In the genomic region with DNA sequence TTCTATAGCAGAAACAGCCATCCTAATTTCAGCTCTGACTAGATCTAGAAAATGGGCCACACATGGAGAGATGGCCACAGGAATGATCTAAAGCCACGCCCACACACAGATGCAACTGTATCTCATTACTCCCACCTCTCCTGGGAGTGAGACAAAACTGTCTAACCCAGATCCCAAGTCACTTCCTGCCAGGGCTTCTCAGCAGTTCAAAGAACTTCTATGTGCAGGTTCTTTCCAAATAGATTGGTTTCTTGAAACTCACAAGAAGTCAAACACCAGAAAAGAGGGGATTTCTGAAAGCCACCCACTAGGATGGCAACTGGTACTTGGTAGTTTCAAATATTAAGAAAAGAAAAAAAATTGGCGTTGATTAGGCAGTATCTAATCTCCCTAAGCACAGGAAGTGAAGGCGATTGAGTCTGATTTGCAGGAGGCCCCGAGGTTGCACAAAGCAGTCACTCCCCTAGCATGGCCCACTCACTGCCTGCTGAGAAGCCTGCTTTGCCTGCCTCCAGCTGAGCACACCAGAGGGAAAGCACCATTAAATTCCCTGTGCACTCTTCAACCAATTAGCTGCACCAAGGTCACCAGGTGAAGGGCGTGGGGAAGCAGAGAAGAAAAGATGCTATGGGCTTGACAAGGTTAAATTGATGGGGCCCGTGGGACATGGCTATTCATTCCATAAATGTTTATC, we compare ENCODE assay signal across 9 cellular contexts. TPM values are rescaled to one million over a fixed set of nuclear protein-coding genes. Genes with fewer than 3 reads are reported as not detected.
DNase-seq lines count a peak whose midpoint lies in the region; ATAC-seq and TF ChIP-seq lines count a peak whose summit lies in the region.
"Had no signal": no experiment of that assay in that cellular context is flagged by ENCODE, and none has a peak within 500 bp of the region (broad histone marks: within the 10 kb centered on the region; RNA-seq: fewer than 3 reads in every experiment).

No MANE protein-coding gene starts in this region.

- no peak overlapping the region for H2BK120ac ChIP-seq in IMR-90 (ENCODE audit: low read depth, low read length)

- H4K20me1 ChIP-seq in IMR-90 (ENCODE audit: insufficient read depth, low read length): no peaks in the 10 kb centered on the region

- no peaks in the 10 kb centered on the region for H3K79me1 ChIP-seq in IMR-90 (ENCODE audit: low read depth in 1 of 2, low read length in 2 of 2)

- H4K91ac ChIP-seq in IMR-90 (ENCODE audit: insufficient read depth, low read depth, low read length): no peak overlapping the region

- no peak overlapping the region for H3K4ac ChIP-seq in IMR-90 (ENCODE audit: low read depth, low read length)

- no peak overlapping the region for H2BK15ac ChIP-seq in IMR-90 (ENCODE audit: low read depth, low read length)

- no peak overlapping the region for H3K4me2 ChIP-seq in IMR-90 (ENCODE audit: low read depth, low read length)

- H3K4me1 ChIP-seq in IMR-90 (ENCODE audit: control insufficient read depth, insufficient read depth, low read length) (no peaks in the 10 kb centered on the region), spleen (peaks cover 0 to 29% (median 13%) of the 10 kb centered on the region in 6 donors), sigmoid colon (no peaks in the 10 kb centered on the region)
- H3K4me1 ChIP-seq: psoas muscle had no signal

- H3K9ac ChIP-seq in IMR-90 (ENCODE audit: low read depth, low read length): no peak overlapping the region

- DNase-seq in GM06990 (ENCODE audit: extremely low read depth, insufficient read length): peak; percentile 62
- DNase-seq in IMR-90: peak; percentile 77
- DNase-seq in T-helper 2 cell: peak in 4 of 5 experiments; percentile 20 to 69 (median 50)
- peak; percentile 25 for DNase-seq in effector CD4-positive, alpha-beta T cell
- DNase-seq in spleen: peak; percentile 63
- no peak for DNase-seq in sigmoid colon
- no peak for DNase-seq in DMS79 treated with DMSO at 0.1 percent for 48 hours (lab: John Stamatoyannopoulos, UW)
- DNase-seq: psoas muscle had no signal

- ATAC-seq in GM21576 (IDR thresholded peaks at IDR 0.05; ENCODE audit: unreplicated experiment) (peak; percentile 66), IMR-90 (ENCODE audit: low read depth) (peak; percentile 74)

- TF ChIP-seq POLR2A in IMR-90 (IDR thresholded peaks at IDR 0.05; ENCODE audit: low read depth, low read length) (no peak), spleen (IDR thresholded peaks at IDR 0.05) (no peak), sigmoid colon (IDR thresholded peaks at IDR 0.05) (no peak)

- TF ChIP-seq CTCF in GM06990 (IDR thresholded peaks at IDR 0.05; ENCODE audit: insufficient read depth, low read length, poor library complexity, severe bottlenecking) (no peak), IMR-90 (conservative IDR thresholded peaks at IDR 0.05; ENCODE audit: low read depth, low read length) (no peak), spleen (IDR thresholded peaks at IDR 0.05 in 8 of 11, conservative IDR thresholded peaks at IDR 0.05 in 3 of 11) (no peak), sigmoid colon (IDR thresholded peaks at IDR 0.05) (no peak)

- no peaks in the 10 kb centered on the region for H3K27me3 ChIP-seq in GM06990 (replicated peaks; ENCODE audit: control insufficient read depth, insufficient read depth, low read length)
- no peaks in the 10 kb centered on the region for H3K27me3 ChIP-seq in IMR-90 (ENCODE audit: control insufficient read depth, insufficient read depth, low read length)
- no peaks in the 10 kb centered on the region for H3K27me3 ChIP-seq in spleen (replicated peaks in 1 of 7)
- no peaks in the 10 kb centered on the region for H3K27me3 ChIP-seq in sigmoid colon

- H3K18ac ChIP-seq in IMR-90 (ENCODE audit: low read depth, low read length): no peak overlapping the region

- BruUV-seq in IMR-90 (replicated peaks; lab: Mats Ljungman, UMichigan): no TSS peak

- H3K14ac ChIP-seq in IMR-90 (replicated peaks; ENCODE audit: low read depth, low read length): no peak overlapping the region

- CTCF ChIA-PET in IMR-90 (lab: Yijun Ruan, JAX): no interaction called here

- no peak overlapping the region for H3K56ac ChIP-seq in IMR-90 (ENCODE audit: extremely low read depth, insufficient read depth, low read length)

- 80% methylated on average over 1 of the region's 6 CpGs; no CpG with 5 or more reads in 1 of the 2 experiments for WGBS in IMR-90 (ENCODE audit: extremely low coverage in 2 of 2, insufficient read length in 1 of 2), 2 experiments
- WGBS in spleen, 5 donors: 30 to 37% (median 35%) methylated on average over 6 of the region's 6 CpGs
- WGBS in sigmoid colon, 2 donors: 51 to 71% methylated on average over 6 of the region's 6 CpGs

- no peak overlapping the region for H4K5ac ChIP-seq in IMR-90 (ENCODE audit: low read depth, low read length)

- no peaks in the 10 kb centered on the region for H3K9me3 ChIP-seq in IMR-90 (ENCODE audit: control insufficient read depth, insufficient read depth, low read length)
- no peaks in the 10 kb centered on the region for H3K9me3 ChIP-seq in spleen
- H3K9me3 ChIP-seq in sigmoid colon: no peaks in the 10 kb centered on the region
- H3K9me3 ChIP-seq: psoas muscle had no signal

- in situ Hi-C loops in IMR-90 (cut with MboI; ENCODE audit: low sequenced_read_pairs): no loop called here

- H4K8ac ChIP-seq in IMR-90 (ENCODE audit: low read depth in 2 of 2, low read length in 2 of 2): peak overlapping the region in 1 of 2 experiments; percentile 34; a peak in 1 of 4 replicates

- H3K4me3 ChIP-seq in GM06990 (replicated peaks; ENCODE audit: low read depth, low read length) (no peak overlapping the region), IMR-90 (ENCODE audit: insufficient read depth, low read depth, low read length) (no peak overlapping the region), spleen (no peak overlapping the region), sigmoid colon (no peak overlapping the region)
- H3K4me3 ChIP-seq: psoas muscle had no signal

- H3K27ac ChIP-seq in IMR-90 (ENCODE audit: insufficient read depth, low read length): no peak overlapping the region
- peak overlapping the region in 7 of 8 donors; percentile 24 to 63 (median 44) for H3K27ac ChIP-seq in spleen
- H3K27ac ChIP-seq in sigmoid colon: no peak overlapping the region
- H3K27ac ChIP-seq: psoas muscle had no signal

- no peaks in the 10 kb centered on the region; the same call in 1 of the 2 replicates for H3K9me1 ChIP-seq in IMR-90 (ENCODE audit: insufficient read depth, low read length)

- dilution Hi-C loops in IMR-90 (cut with HindIII; ENCODE audit: low sequenced_read_pairs, unreplicated experiment): no loop called here

- intact Hi-C loops in IMR-90 (cut with micrococcal nuclease) (no loop called here), spleen (cut with DNase I; ENCODE audit: low total_unique reads) (no loop called here), sigmoid colon (cut with DNase I) (no loop called here)

- no peak for TF ChIP-seq EP300 in sigmoid colon (IDR thresholded peaks at IDR 0.05)

- no peak overlapping the region for H3K23ac ChIP-seq in IMR-90 (ENCODE audit: low read depth, low read length)

- no peak overlapping the region for H2BK20ac ChIP-seq in IMR-90 (ENCODE audit: low read depth, low read length)

- peaks cover 1% of the 10 kb centered on the region for H3K36me3 ChIP-seq in GM06990 (ENCODE audit: control insufficient read depth, insufficient read depth, low read length)
- H3K36me3 ChIP-seq in IMR-90 (ENCODE audit: control insufficient read depth, insufficient read depth, low read length): no peaks in the 10 kb centered on the region; the same call in 1 of the 2 replicates
- peaks cover 0 to 25% (median 2%) of the 10 kb centered on the region in 6 donors for H3K36me3 ChIP-seq in spleen
- H3K36me3 ChIP-seq in sigmoid colon: peaks cover 0 to 12% (median 0%) of the 10 kb centered on the region in 4 donors

- no peak overlapping the region for H2AK5ac ChIP-seq in IMR-90 (ENCODE audit: low read depth, low read length)

- peak overlapping the region; percentile 80 for H2AK9ac ChIP-seq in IMR-90 (replicated peaks; ENCODE audit: low read depth, low read length, poor library complexity)

- peak overlapping the region; percentile 58 for H2AFZ ChIP-seq in IMR-90 (replicated peaks; ENCODE audit: low read length, poor library complexity)

- TF ChIP-seq RAD21 in IMR-90 (IDR thresholded peaks at IDR 0.05; ENCODE audit: low read length): no peak

- H2BK5ac ChIP-seq in IMR-90 (ENCODE audit: low read depth, low read length, poor library complexity, severe bottlenecking): no peak overlapping the region

- POLR2A ChIA-PET in IMR-90 (lab: Charles Lee; ENCODE audit: unreplicated experiment): no interaction called here

TF ChIP-seq in IMR-90, 13 proteins besides CTCF, POLR2A, EP300 and RAD21 (continues in another document):
- TF ChIP-seq USF2 (IDR thresholded peaks at IDR 0.05; ENCODE audit: low read depth, low read length) (no peak), SMC3 (IDR thresholded peaks at IDR 0.05; ENCODE audit: low read depth, low read length) (no peak), RFX5 (IDR thresholded peaks at IDR 0.05; ENCODE audit: low read depth, low read length) (no peak), NFE2L2 (IDR thresholded peaks at IDR 0.05; ENCODE audit: low read depth, low read length) (no peak), CEBPB (IDR thresholded peaks at IDR 0.05; ENCODE audit: low read depth, low read length) (no peak), MAFK (IDR thresholded peaks at IDR 0.05; ENCODE audit: low read depth, low read length) (no peak)
- TF ChIP-seq, protein P1, sequence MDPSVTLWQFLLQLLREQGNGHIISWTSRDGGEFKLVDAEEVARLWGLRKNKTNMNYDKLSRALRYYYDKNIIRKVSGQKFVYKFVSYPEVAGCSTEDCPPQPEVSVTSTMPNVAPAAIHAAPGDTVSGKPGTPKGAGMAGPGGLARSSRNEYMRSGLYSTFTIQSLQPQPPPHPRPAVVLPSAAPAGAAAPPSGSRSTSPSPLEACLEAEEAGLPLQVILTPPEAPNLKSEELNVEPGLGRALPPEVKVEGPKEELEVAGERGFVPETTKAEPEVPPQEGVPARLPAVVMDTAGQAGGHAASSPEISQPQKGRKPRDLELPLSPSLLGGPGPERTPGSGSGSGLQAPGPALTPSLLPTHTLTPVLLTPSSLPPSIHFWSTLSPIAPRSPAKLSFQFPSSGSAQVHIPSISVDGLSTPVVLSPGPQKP (IDR thresholded peaks at IDR 0.05; ENCODE audit: borderline replicate concordance, low read depth, low read length): no peak

RNA-seq across cellular contexts. Expression of gene PAPOLG, which starts 51.1 kb away (rescaled TPM):
- total RNA-seq in IMR-90 (2012; rRNA removed) (12.4 and 17.5 TPM in 2 replicates), spleen (10 to 100 TPM; 19.8 to 27.9 (median 22.2) TPM), sigmoid colon (10 to 100 TPM; 10.7 to 16.1 (median 14.0) TPM)
- polyA plus RNA-seq in IMR-90 (2012; rRNA removed) (3.4 and 3.5 TPM in 2 replicates), spleen (1 to 10 TPM; 4.2 to 6.0 (median 5.0) TPM), sigmoid colon (1 to 10 TPM; 3.6 to 5.1 (median 4.9) TPM)
- polyA plus RNA-seq in IMR-90 (2012; cell fraction: cytosol; rRNA removed): 0.46 and 0.67 TPM in 2 replicates
- 1.1 and 7.8 TPM in 2 replicates for polyA plus RNA-seq in IMR-90 (2012; cell fraction: nucleus; rRNA removed; ENCODE audit: low replicate concordance)

Comparison
In these comparisons a context has a peak if more than half of its experiments do, and no peak if none do; other contexts are left out.
1. DNase-seq: peak in GM06990 (single experiment), IMR-90 (single experiment), T-helper 2 cell (4 of 5), effector CD4-positive, alpha-beta T cell (single experiment) and spleen (single experiment); none in sigmoid colon (single experiment) and DMS79 treated with DMSO at 0.1 percent for 48 hours (single experiment).
2. H3K27ac ChIP-seq: peak in spleen (7 of 8); none in IMR-90 (single experiment) and sigmoid colon (0 of 4).